10 cellular contexts compared by ENCODE assay signal in the genomic region with DNA sequence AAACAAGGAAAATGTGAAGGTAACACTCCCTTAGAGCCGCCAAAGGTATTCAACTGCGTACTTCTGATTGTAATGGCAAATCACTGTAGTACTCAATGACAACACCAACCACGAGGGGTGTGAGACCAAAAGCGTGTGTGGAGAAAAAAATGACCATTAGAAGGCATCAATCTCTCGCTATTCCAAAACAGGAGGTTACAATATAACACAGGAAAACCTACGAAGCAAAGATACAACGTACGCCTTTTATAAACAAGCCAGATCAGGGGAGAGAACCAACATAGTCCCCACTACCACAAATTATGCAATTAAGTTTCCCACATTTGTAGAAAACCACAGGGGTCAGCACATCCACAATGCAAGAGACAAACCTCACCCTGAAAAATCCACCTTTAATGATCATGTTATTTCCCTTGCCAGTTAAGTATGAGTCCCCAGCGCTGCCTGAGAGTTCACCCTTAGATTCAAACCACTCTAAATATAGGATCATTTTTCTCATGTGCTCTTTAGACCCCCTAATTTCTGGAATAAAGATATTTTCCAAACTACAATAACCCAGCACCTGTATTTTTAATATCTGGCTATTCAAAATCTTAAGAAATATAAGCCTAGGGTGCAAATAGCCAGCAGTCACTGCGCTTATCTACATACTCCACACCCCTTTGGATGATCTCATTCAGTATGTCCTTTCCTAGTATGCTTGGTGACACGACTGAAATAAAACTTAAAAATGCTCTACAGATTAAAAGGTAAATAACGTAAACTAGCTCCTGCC. TPM values are rescaled to one million over a fixed set of nuclear protein-coding genes. Genes with fewer than 3 reads are reported as not detected.
DNase-seq lines count a peak whose midpoint lies in the region; ATAC-seq and TF ChIP-seq lines count a peak whose summit lies in the region.
"Had no signal": no experiment of that assay in that cellular context is flagged by ENCODE, and none has a peak within 500 bp of the region (broad histone marks: within the 10 kb centered on the region; RNA-seq: fewer than 3 reads in every experiment).

No MANE protein-coding gene starts in this region.

- no peaks in the 10 kb centered on the region for H3K9me3 ChIP-seq in stomach

- peaks cover 0 to 9% of the 10 kb centered on the region in 2 donors for H3K4me1 Mint-ChIP-seq in natural killer cell

- H3K4me3 ChIP-seq in astrocyte of the spinal cord (ENCODE audit: low read depth, low read length) (no peak overlapping the region), stomach (no peak overlapping the region)

- ATAC-seq in GM18867 (IDR thresholded peaks at IDR 0.05; ENCODE audit: unreplicated experiment): peak; percentile 64
- peak in 2 of 3 donors; percentile 24 to 53 for ATAC-seq in natural killer cell
- no peak for ATAC-seq in HG03135 (IDR thresholded peaks at IDR 0.05; ENCODE audit: unreplicated experiment)

- no peaks in the 10 kb centered on the region for H3K27me3 ChIP-seq in stomach

- H3K9me3 Mint-ChIP-seq in natural killer cell: no peaks in the 10 kb centered on the region

- TF ChIP-seq POLR2A in stomach (IDR thresholded peaks at IDR 0.05): no peak

- H3K36me3 Mint-ChIP-seq in natural killer cell: no peaks in the 10 kb centered on the region

- no peak overlapping the region for H3K27ac ChIP-seq in stomach

- no peaks in the 10 kb centered on the region for H3K4me1 ChIP-seq in stomach

- H3K36me3 ChIP-seq in stomach: no peaks in the 10 kb centered on the region

- no peak overlapping the region for H3K27ac Mint-ChIP-seq in natural killer cell

- intact Hi-C loops in natural killer cell (cut with micrococcal nuclease): no loop called here
- intact Hi-C loops in stomach (cut with DNase I; ENCODE audit: low total_unique reads): no loop called here

- in situ Hi-C loops in astrocyte of the spinal cord (cut with HindIII; ENCODE audit: low sequenced_read_pairs): no loop called here

- TF ChIP-seq CTCF in astrocyte of the spinal cord (IDR thresholded peaks at IDR 0.05; ENCODE audit: low read depth, low read length): no peak
- TF ChIP-seq CTCF in natural killer cell (IDR thresholded peaks at IDR 0.05): no peak
- TF ChIP-seq CTCF in stomach (IDR thresholded peaks at IDR 0.05): no peak

- 39 to 50% (median 44%) methylated on average over 12 of the region's 12 CpGs for WGBS in stomach, 5 donors

- DNase-seq in NCI-H1436 (lab: John Stamatoyannopoulos, UW): peak; percentile 83
- DNase-seq in astrocyte of the spinal cord (ENCODE audit: low read depth, low spot score): peak; percentile 72
- no peak for DNase-seq in natural killer cell
- no peak for DNase-seq in retina
- DNase-seq in NCI-H345 treated with DMSO at 0.1 percent for 48 hours (lab: John Stamatoyannopoulos, UW; ENCODE audit: unreplicated experiment): no peak
- no peak for DNase-seq in stomach
- DNase-seq: Karpas-422 had no signal

- H3K4me3 Mint-ChIP-seq in natural killer cell: no peak overlapping the region

- no peak for TF ChIP-seq EP300 in stomach (IDR thresholded peaks at IDR 0.05)

- H3K27me3 Mint-ChIP-seq in natural killer cell (ENCODE audit: low read depth in 2 of 2): peaks cover 6 to 7% of the 10 kb centered on the region in 2 donors

RNA-seq across cellular contexts. Expression of a gene that starts 12.4 kb away (rescaled TPM):
- 1 to 10 TPM in 1 of 3 donors, under 1 TPM in 2; 0.29 to 1.1 (median 0.89) TPM for total RNA-seq in natural killer cell
- not detected for total RNA-seq in stomach
- polyA plus RNA-seq in stomach: under 1 TPM in 2 of 3 donors, not detected in 1; 0.03 to 0.06 TPM
- total RNA-seq: renal cortical epithelial cell had no signal

RNA-seq across cellular contexts. Expression of a gene that starts 13.0 kb away (rescaled TPM):
- total RNA-seq in natural killer cell: 10 to 100 TPM; 13.4 to 18.9 (median 17.1) TPM
- 10 to 100 TPM in 3 of 5 donors, 1 to 10 TPM in 1, not detected in 1; 1.2 to 44.6 (median 23.7) TPM for total RNA-seq in stomach
- polyA plus RNA-seq in stomach: 10 to 100 TPM; 13.7 to 22.9 (median 21.5) TPM

Comparison
In these comparisons a context has a peak if more than half of its experiments do, and no peak if none do; other contexts are left out.
1. DNase-seq: peak in NCI-H1436 (single experiment) and astrocyte of the spinal cord (single experiment); none in natural killer cell (single experiment), retina (single experiment), NCI-H345 treated with DMSO at 0.1 percent for 48 hours (single experiment) and stomach (single experiment).